8 cellular contexts compared by ENCODE assay signal in genomic region chr22:31107206-31108118, GRCh38.
A peak's percentile ranks its signal among the peaks of the same experiment; 100 is the strongest.
DNase-seq lines count a peak whose midpoint lies in the region; ATAC-seq and TF ChIP-seq lines count a peak whose summit lies in the region.

Gene SELENOM (minus strand): TSS chr22:31107568. CDS start chr22:31107505, 63 bp downstream.

- peak; percentile 43 for TF ChIP-seq POLR2A in GM19099 (IDR thresholded peaks at IDR 0.05; ENCODE audit: extremely low read depth, insufficient read length, low read depth)

- peak; percentile 56 for ATAC-seq in HG03378 (IDR thresholded peaks at IDR 0.05; ENCODE audit: unreplicated experiment)

- DNase-seq in AML-193 (lab: John Stamatoyannopoulos, UW) (peak; percentile 42 to 55), NCI-H748 (lab: John Stamatoyannopoulos, UW; ENCODE audit: unreplicated experiment) (peak; percentile 81), medulla oblongata (ENCODE audit: extremely low spot score) (peak; percentile 97)
- DNase-seq in activated CD8-positive, alpha-beta memory T cell treated with anti-CD3 and anti-CD28 coated beads for 24 hours: peak; percentile 90
- peak; percentile 84 to 87 (median 87) for DNase-seq in effector memory CD4-positive, alpha-beta T cell
- peak; percentile 79 to 85 (median 85) for DNase-seq in stimulated activated CD4-positive, alpha-beta T cell treated with anti-CD3 and anti-CD28 coated beads, TNF-alpha, amount 100 ng/mL, for 48 hours (ENCODE audit: low read depth in 3 of 3)

- no peaks in the 10 kb centered on the region for H3K36me3 ChIP-seq in effector memory CD4-positive, alpha-beta T cell (ENCODE audit: control insufficient read depth, insufficient read depth, low read length)

- H3K4me1 ChIP-seq in effector memory CD4-positive, alpha-beta T cell (ENCODE audit: control insufficient read depth, insufficient read depth, low read length, poor library complexity, severe bottlenecking): peaks cover 9% of the 10 kb centered on the region

- H3K27ac ChIP-seq in effector memory CD4-positive, alpha-beta T cell (ENCODE audit: insufficient read depth, low read length, poor library complexity, severe bottlenecking): peak within 1 kb of the TSS; percentile 64

- H3K27me3 ChIP-seq in effector memory CD4-positive, alpha-beta T cell (replicated peaks; ENCODE audit: control insufficient read depth, insufficient read depth, low read length, poor library complexity, severe bottlenecking): no peaks in the 10 kb centered on the region

- H3K9me3 ChIP-seq in effector memory CD4-positive, alpha-beta T cell (ENCODE audit: control insufficient read depth, low read length): no peaks in the 10 kb centered on the region

- H3K4me3 ChIP-seq in effector memory CD4-positive, alpha-beta T cell (ENCODE audit: insufficient read depth, low read depth, low read length, poor library complexity, severe bottlenecking): peak within 1 kb of the TSS; percentile 52

Comparison
In these comparisons a context has a peak if more than half of its experiments do, and no peak if none do; other contexts are left out.
1. Peak in every context shown above with its lines: DNase-seq, ATAC-seq, H3K4me3 ChIP-seq and H3K27ac ChIP-seq.